1 cellular context compared by ENCODE assay signal in the genomic region with DNA sequence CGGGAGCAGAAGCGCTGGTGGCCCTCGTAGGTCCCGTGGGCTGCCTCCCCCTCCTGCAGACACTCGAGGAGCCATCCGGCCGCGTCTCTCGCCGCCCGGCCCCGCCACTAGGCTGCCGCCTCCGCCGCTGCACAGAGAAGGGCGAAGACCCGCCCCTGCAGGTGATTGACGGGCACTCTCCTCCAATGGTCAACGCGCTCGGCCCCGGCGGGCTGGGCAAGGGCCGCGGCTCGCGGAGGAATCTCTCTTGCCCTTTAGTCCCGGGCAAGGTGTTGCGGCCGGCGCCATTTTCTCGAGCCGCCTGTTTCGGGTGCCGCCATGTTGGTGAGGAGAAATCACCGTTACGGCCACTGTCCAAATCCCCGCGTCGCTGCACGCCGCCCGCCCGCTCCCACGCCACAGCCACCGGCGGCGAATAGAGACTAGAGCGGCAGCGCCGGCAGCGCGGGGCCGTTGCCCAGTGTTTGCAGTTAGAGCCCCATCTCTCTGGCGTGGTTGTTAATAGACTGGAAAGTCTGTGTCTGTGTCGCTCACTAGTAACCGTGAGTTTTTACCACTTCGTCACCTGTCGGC.
TF ChIP-seq lines count a peak whose summit lies in the region.

A gene with protein sequence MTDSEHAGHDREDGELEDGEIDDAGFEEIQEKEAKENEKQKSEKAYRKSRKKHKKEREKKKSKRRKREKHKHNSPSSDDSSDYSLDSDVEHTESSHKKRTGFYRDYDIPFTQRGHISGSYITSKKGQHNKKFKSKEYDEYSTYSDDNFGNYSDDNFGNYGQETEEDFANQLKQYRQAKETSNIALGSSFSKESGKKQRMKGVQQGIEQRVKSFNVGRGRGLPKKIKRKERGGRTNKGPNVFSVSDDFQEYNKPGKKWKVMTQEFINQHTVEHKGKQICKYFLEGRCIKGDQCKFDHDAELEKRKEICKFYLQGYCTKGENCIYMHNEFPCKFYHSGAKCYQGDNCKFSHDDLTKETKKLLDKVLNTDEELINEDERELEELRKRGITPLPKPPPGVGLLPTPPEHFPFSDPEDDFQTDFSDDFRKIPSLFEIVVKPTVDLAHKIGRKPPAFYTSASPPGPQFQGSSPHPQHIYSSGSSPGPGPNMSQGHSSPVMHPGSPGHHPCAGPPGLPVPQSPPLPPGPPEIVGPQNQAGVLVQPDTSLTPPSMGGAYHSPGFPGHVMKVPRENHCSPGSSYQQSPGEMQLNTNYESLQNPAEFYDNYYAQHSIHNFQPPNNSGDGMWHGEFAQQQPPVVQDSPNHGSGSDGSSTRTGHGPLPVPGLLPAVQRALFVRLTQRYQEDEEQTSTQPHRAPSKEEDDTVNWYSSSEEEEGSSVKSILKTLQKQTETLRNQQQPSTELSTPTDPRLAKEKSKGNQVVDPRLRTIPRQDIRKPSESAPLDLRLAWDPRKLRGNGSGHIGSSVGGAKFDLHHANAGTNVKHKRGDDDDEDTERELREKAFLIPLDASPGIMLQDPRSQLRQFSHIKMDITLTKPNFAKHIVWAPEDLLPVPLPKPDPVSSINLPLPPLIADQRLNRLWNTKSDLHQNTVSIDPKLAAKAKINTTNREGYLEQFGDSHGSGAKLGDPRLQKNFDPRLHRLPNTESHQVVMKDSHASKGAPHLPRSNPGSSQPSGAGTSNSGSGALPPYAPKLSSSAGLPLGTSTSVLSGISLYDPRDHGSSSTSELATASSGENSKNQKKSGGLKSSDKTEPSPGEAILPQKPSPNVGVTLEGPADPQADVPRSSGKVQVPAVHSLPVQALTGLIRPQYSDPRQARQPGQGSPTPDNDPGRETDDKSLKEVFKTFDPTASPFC (plus strand): TSS at position 284 of the 573 bp plus-strand sequence. CDS start 398 bp downstream, outside the sequence.

TF ChIP-seq in K562, 482 proteins besides CTCF, POLR2A, EP300 and RAD21 (continued from another document and continues in another):
- TF ChIP-seq, protein P1, sequence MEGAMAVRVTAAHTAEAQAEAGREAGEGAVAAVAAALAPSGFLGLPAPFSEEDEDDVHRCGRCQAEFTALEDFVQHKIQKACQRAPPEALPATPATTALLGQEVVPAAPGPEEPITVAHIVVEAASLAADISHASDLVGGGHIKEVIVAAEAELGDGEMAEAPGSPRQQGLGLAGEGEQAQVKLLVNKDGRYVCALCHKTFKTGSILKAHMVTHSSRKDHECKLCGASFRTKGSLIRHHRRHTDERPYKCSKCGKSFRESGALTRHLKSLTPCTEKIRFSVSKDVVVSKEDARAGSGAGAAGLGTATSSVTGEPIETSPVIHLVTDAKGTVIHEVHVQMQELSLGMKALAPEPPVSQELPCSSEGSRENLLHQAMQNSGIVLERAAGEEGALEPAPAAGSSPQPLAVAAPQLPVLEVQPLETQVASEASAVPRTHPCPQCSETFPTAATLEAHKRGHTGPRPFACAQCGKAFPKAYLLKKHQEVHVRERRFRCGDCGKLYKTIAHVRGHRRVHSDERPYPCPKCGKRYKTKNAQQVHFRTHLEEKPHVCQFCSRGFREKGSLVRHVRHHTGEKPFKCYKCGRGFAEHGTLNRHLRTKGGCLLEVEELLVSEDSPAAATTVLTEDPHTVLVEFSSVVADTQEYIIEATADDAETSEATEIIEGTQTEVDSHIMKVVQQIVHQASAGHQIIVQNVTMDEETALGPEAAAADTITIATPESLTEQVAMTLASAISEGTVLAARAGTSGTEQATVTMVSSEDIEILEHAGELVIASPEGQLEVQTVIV (CRISPR knock-in tag; IDR thresholded peaks at IDR 0.05; ENCODE audit: borderline replicate concordance): no peak
- TF ChIP-seq ZNF165 (CRISPR knock-in tag; IDR thresholded peaks at IDR 0.05; ENCODE audit: borderline replicate concordance) (no peak), HDAC6 (IDR thresholded peaks at IDR 0.05; ENCODE audit: low read depth, low read length) (no peak), RBBP5 (IDR thresholded peaks at IDR 0.05; ENCODE audit: borderline replicate concordance, insufficient read depth, low read length, poor library complexity, severe bottlenecking) (peak; percentile 94), ZNF347 (CRISPR knock-in tag; IDR thresholded peaks at IDR 0.05; ENCODE audit: low read depth) (no peak), ZKSCAN1 (IDR thresholded peaks at IDR 0.05; ENCODE audit: low read depth, low read length) (no peak), LARP7 (IDR thresholded peaks at IDR 0.05) (peak; percentile 63; the same call in 1 of the 2 replicates), MTA1 (IDR thresholded peaks at IDR 0.05; ENCODE audit: borderline replicate concordance) (peak; percentile 77; the same call in 1 of the 2 replicates), ZNF124 (CRISPR knock-in tag; IDR thresholded peaks at IDR 0.05) (no peak), RCOR1 (IDR thresholded peaks at IDR 0.05; ENCODE audit: borderline replicate concordance in 1 of 2, low read depth in 2 of 2, low read length in 2 of 2) (peak in 1 of 2 experiments; percentile 51; a peak in 1 of 4 replicates), TARDBP (IDR thresholded peaks at IDR 0.05) (peak; percentile 96), ZNF75A (CRISPR knock-in tag; IDR thresholded peaks at IDR 0.05) (no peak; the same call in 1 of the 2 replicates), ZFX (CRISPR knock-in tag; IDR thresholded peaks at IDR 0.05) (peak; percentile 92), RUNX1 (IDR thresholded peaks at IDR 0.05; ENCODE audit: low read depth) (0 out of 2 replicates have a peak, but pooled peaks have one; percentile 22), KHSRP (IDR thresholded peaks at IDR 0.05) (no peak), ZNF274 (IDR thresholded peaks at IDR 0.05; ENCODE audit: borderline replicate concordance, low read depth, low read length) (peak; percentile 16; the same call in 1 of the 2 replicates), NFIC (IDR thresholded peaks at IDR 0.05) (peak; percentile 66), PCBP2 (IDR thresholded peaks at IDR 0.05; ENCODE audit: low read depth, low read length, poor library complexity, severe bottlenecking) (no peak)
- TF ChIP-seq, protein P2, sequence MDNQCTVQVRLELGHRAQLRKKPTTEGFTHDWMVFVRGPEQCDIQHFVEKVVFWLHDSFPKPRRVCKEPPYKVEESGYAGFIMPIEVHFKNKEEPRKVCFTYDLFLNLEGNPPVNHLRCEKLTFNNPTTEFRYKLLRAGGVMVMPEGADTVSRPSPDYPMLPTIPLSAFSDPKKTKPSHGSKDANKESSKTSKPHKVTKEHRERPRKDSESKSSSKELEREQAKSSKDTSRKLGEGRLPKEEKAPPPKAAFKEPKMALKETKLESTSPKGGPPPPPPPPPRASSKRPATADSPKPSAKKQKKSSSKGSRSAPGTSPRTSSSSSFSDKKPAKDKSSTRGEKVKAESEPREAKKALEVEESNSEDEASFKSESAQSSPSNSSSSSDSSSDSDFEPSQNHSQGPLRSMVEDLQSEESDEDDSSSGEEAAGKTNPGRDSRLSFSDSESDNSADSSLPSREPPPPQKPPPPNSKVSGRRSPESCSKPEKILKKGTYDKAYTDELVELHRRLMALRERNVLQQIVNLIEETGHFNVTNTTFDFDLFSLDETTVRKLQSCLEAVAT (IDR thresholded peaks at IDR 0.05): peak in 1 of 2 experiments; percentile 69; a peak in 2 of 4 replicates
- TF ChIP-seq, protein P3, sequence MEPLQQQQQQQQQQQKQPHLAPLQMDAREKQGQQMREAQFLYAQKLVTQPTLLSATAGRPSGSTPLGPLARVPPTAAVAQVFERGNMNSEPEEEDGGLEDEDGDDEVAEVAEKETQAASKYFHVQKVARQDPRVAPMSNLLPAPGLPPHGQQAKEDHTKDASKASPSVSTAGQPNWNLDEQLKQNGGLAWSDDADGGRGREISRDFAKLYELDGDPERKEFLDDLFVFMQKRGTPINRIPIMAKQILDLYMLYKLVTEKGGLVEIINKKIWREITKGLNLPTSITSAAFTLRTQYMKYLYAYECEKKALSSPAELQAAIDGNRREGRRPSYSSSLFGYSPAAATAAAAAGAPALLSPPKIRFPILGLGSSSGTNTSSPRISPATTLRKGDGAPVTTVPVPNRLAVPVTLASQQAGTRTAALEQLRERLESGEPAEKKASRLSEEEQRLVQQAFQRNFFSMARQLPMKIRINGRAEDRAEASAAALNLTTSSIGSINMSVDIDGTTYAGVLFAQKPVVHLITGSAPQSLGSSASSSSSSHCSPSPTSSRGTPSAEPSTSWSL (CRISPR knock-in tag; IDR thresholded peaks at IDR 0.05; ENCODE audit: borderline replicate concordance): no peak
- TF ChIP-seq, protein P4, sequence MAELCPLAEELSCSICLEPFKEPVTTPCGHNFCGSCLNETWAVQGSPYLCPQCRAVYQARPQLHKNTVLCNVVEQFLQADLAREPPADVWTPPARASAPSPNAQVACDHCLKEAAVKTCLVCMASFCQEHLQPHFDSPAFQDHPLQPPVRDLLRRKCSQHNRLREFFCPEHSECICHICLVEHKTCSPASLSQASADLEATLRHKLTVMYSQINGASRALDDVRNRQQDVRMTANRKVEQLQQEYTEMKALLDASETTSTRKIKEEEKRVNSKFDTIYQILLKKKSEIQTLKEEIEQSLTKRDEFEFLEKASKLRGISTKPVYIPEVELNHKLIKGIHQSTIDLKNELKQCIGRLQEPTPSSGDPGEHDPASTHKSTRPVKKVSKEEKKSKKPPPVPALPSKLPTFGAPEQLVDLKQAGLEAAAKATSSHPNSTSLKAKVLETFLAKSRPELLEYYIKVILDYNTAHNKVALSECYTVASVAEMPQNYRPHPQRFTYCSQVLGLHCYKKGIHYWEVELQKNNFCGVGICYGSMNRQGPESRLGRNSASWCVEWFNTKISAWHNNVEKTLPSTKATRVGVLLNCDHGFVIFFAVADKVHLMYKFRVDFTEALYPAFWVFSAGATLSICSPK (IDR thresholded peaks at IDR 0.05; ENCODE audit: borderline replicate concordance): no peak
- TF ChIP-seq, protein P5, sequence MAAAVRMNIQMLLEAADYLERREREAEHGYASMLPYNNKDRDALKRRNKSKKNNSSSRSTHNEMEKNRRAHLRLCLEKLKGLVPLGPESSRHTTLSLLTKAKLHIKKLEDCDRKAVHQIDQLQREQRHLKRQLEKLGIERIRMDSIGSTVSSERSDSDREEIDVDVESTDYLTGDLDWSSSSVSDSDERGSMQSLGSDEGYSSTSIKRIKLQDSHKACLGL (CRISPR knock-in tag; IDR thresholded peaks at IDR 0.05; ENCODE audit: borderline replicate concordance, poor library complexity, severe bottlenecking): no peak
- TF ChIP-seq, protein P6, sequence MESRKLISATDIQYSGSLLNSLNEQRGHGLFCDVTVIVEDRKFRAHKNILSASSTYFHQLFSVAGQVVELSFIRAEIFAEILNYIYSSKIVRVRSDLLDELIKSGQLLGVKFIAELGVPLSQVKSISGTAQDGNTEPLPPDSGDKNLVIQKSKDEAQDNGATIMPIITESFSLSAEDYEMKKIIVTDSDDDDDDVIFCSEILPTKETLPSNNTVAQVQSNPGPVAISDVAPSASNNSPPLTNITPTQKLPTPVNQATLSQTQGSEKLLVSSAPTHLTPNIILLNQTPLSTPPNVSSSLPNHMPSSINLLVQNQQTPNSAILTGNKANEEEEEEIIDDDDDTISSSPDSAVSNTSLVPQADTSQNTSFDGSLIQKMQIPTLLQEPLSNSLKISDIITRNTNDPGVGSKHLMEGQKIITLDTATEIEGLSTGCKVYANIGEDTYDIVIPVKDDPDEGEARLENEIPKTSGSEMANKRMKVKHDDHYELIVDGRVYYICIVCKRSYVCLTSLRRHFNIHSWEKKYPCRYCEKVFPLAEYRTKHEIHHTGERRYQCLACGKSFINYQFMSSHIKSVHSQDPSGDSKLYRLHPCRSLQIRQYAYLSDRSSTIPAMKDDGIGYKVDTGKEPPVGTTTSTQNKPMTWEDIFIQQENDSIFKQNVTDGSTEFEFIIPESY (CRISPR knock-in tag; IDR thresholded peaks at IDR 0.05): peak; percentile 69; the same call in 1 of the 2 replicates
- TF ChIP-seq, protein P7, sequence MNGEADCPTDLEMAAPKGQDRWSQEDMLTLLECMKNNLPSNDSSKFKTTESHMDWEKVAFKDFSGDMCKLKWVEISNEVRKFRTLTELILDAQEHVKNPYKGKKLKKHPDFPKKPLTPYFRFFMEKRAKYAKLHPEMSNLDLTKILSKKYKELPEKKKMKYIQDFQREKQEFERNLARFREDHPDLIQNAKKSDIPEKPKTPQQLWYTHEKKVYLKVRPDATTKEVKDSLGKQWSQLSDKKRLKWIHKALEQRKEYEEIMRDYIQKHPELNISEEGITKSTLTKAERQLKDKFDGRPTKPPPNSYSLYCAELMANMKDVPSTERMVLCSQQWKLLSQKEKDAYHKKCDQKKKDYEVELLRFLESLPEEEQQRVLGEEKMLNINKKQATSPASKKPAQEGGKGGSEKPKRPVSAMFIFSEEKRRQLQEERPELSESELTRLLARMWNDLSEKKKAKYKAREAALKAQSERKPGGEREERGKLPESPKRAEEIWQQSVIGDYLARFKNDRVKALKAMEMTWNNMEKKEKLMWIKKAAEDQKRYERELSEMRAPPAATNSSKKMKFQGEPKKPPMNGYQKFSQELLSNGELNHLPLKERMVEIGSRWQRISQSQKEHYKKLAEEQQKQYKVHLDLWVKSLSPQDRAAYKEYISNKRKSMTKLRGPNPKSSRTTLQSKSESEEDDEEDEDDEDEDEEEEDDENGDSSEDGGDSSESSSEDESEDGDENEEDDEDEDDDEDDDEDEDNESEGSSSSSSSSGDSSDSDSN (IDR thresholded peaks at IDR 0.05; ENCODE audit: borderline replicate concordance in 1 of 2, low read depth in 2 of 2, low read length in 2 of 2): peak; percentile 95 to 98
- TF ChIP-seq, protein P8, sequence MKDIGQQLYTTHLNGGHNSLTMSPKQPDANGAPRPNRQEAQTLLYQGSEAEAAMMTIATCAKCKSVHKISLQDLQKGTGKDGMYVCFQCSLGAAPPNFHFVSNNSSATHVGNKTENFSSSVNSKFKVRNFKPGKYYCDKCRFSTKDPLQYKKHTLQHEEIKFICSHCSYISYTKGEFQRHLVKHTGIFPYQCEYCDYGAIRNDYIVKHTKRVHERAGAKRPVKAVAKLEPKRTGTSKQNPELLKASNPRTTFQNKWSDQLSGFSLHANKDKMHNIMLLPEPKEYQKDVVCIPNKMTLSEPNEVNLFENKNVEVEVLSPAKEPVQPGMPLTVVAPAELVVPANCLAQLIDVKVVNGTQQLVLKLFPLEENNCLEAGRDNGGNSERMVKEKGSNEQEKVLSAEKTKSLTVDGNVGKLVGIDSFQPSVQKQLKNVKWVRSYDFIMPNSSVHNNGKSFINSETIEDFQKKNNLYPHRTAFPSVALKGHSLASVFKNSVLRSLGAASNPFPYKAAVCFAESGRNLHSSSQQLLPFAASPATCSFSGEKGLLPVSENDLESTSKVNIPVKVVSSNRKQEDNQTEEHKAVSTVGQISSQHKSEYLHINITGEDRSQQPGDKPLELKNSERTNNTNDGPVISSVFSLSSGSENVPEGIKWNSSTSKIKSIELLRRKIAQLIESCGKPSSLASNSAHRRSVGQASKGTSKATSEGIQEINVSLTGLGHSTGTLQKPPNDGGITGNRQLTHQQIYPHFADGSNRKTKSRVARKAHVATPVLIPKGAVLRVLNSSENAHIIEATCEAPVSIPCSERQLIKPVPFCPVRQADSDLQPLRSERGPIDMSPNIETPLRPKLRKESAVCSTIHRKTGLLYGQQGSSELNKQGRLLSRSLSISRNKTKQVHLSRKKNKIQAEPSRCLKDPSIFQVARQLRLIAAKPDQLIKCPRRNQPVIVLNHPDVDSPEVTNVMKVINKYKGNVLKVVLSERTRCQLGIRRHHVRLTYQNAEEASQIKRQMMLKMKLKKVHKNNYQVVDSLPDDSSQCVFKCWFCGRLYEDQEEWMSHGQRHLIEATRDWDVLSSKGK (CRISPR knock-in tag; IDR thresholded peaks at IDR 0.05): no peak
